ENCODE assay signal across 8 cellular contexts in genomic region chr2:145752091-145752806, GRCh38.
A peak's percentile ranks its signal among the peaks of the same experiment; 100 is the strongest.
DNase-seq lines count a peak whose midpoint lies in the region; ATAC-seq and TF ChIP-seq lines count a peak whose summit lies in the region.

No MANE protein-coding gene starts in this region.

- no peak for TF ChIP-seq POLR2A in right lobe of liver (IDR thresholded peaks at IDR 0.05)

- H3K27ac Mint-ChIP-seq in type B pancreatic cell: no peak overlapping the region

- H3K36me3 ChIP-seq in right lobe of liver: no peaks in the 10 kb centered on the region

- intact Hi-C loops in right lobe of liver (cut with DNase I): no loop called here

- 37% methylated on average over 5 of the region's 5 CpGs for WGBS in right lobe of liver (ENCODE audit: insufficient coverage, low coverage, low lambda C conversion rate, missing lambda C conversion rate)

- no peaks in the 10 kb centered on the region for H3K9me3 ChIP-seq in right lobe of liver

- H3K36me3 Mint-ChIP-seq in type B pancreatic cell: no peaks in the 10 kb centered on the region

- H3K27me3 Mint-ChIP-seq in type B pancreatic cell: peaks cover 5% of the 10 kb centered on the region

- peak; percentile 63 to 78 (median 71) for TF ChIP-seq CTCF in right lobe of liver (IDR thresholded peaks at IDR 0.05)
- peak; percentile 87 for TF ChIP-seq CTCF in type B pancreatic cell (conservative IDR thresholded peaks at IDR 0.05)

- H3K4me1 Mint-ChIP-seq in type B pancreatic cell (ENCODE audit: unreplicated experiment): peaks cover 31% of the 10 kb centered on the region

- no peak overlapping the region for H3K4me3 ChIP-seq in right lobe of liver

- DNase-seq in DMS 273 (lab: John Stamatoyannopoulos, UW; ENCODE audit: unreplicated experiment): peak; percentile 67
- peak; percentile 2 for DNase-seq in HK-2 (ENCODE audit: unreplicated experiment)
- DNase-seq in NOMO-1 treated with DMSO at 0.1 percent for 48 hours (lab: John Stamatoyannopoulos, UW; ENCODE audit: unreplicated experiment): peak; percentile 86
- DNase-seq in right lobe of liver: no peak
- no peak for DNase-seq in type B pancreatic cell (ENCODE audit: extremely low spot score, unreplicated experiment)
- DNase-seq in activated CD4-positive, alpha-beta T cell treated with anti-CD3 and anti-CD28 coated beads, Interleukin-2, amount 50 U/mL, for 4 hours: no peak

- peak overlapping the region; percentile 29 for H3K4me3 Mint-ChIP-seq in type B pancreatic cell

- peak; percentile 29 for ATAC-seq in GM21423 (IDR thresholded peaks at IDR 0.05; ENCODE audit: unreplicated experiment)
- peak; percentile 74 to 84 (median 80) for ATAC-seq in right lobe of liver

- H3K27ac ChIP-seq in cingulate gyrus (ENCODE audit: low read depth, low read length) (peak overlapping the region; percentile 13), right lobe of liver (peak overlapping the region in 2 of 3 donors; percentile 12 to 16)

- H3K4me1 ChIP-seq in right lobe of liver: peaks cover 0 to 4% (median 0%) of the 10 kb centered on the region in 4 donors

- H3K27me3 ChIP-seq in right lobe of liver: no peaks in the 10 kb centered on the region

- no peaks in the 10 kb centered on the region for H3K9me3 Mint-ChIP-seq in type B pancreatic cell

Comparison
In these comparisons a context has a peak if more than half of its experiments do, and no peak if none do; other contexts are left out.
1. DNase-seq: peak in DMS 273 (single experiment), HK-2 (single experiment) and NOMO-1 treated with DMSO at 0.1 percent for 48 hours (single experiment); none in right lobe of liver (0 of 3), type B pancreatic cell (single experiment) and activated CD4-positive, alpha-beta T cell treated with anti-CD3 and anti-CD28 coated beads, Interleukin-2, amount 50 U/mL, for 4 hours (0 of 2).